15 cellular contexts compared by ENCODE assay signal in the genomic region with DNA sequence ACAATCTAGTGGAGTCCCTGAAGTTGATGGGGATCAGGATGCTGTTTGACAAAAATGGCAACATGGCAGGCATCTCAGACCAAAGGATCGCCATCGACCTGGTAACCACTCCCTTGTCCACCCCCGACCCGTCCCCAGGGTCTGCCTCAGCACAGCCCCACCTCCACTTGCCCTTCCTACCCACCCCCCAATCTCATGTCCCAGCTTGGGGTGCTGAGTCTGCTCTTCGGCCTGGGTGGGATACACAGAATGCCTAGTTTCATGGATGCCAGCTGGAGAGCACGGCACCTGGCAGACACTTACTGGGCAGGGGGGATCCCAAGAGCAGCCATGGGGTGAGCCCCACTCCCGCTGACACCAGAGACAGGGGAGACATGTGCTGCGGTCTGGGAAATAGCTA. TPM values are rescaled to one million over a fixed set of nuclear protein-coding genes. Genes with fewer than 3 reads are reported as not detected.
A peak's percentile ranks its signal among the peaks of the same experiment; 100 is the strongest.
DNase-seq lines count a peak whose midpoint lies in the region; ATAC-seq and TF ChIP-seq lines count a peak whose summit lies in the region.
"Had no signal": no experiment of that assay in that cellular context is flagged by ENCODE, and none has a peak within 500 bp of the region (broad histone marks: within the 10 kb centered on the region; RNA-seq: fewer than 3 reads in every experiment).

No MANE protein-coding gene starts in this region.

- H3K27me3 ChIP-seq in SJCRH30 (no peaks in the 10 kb centered on the region), right atrium auricular region (no peaks in the 10 kb centered on the region)

- peak overlapping the region; percentile 47 for H3K27ac Mint-ChIP-seq in memory B cell

- H3K4me1 Mint-ChIP-seq in memory B cell: peaks cover 7% of the 10 kb centered on the region

- H3K9me3 Mint-ChIP-seq in memory B cell: no peaks in the 10 kb centered on the region
- H3K9me3 Mint-ChIP-seq: CD8-positive, alpha-beta memory T cell had no signal

- peak; percentile 3 for ATAC-seq in Right ventricle myocardium superior (ENCODE audit: poor library complexity)
- no peak for ATAC-seq in left cardiac atrium
- ATAC-seq in memory B cell (ENCODE audit: low read depth): no peak
- no peak for ATAC-seq in GM18861 (IDR thresholded peaks at IDR 0.05; ENCODE audit: unreplicated experiment)

- H3K9me3 ChIP-seq in SJCRH30 (replicated peaks) (no peaks in the 10 kb centered on the region), right atrium auricular region (no peaks in the 10 kb centered on the region)
- H3K9me3 ChIP-seq: Caco-2 had no signal

- DNase-seq in Right ventricle myocardium superior (no peak), left cardiac atrium (no peak), SJCRH30 (no peak), right atrium auricular region (ENCODE audit: low spot score) (no peak), memory B cell (ENCODE audit: low spot score in 2 of 2) (no peak), amniotic stem cell (lab: John Stamatoyannopoulos, UW) (no peak)
- DNase-seq in activated CD4-positive, alpha-beta T cell treated with anti-CD3 and anti-CD28 coated beads for 4 hours: no peak
- DNase-seq: Caco-2; CD8-positive, alpha-beta memory T cell; DMS53; GF-D8; GM23248 had no signal

- intact Hi-C loops in Right ventricle myocardium superior (cut with DNase I): loop anchor here (10.0 kb wide), 1 partner anchor 49 kb away; no protein-coding TSS in a partner anchor
- intact Hi-C loops in left cardiac atrium (cut with DNase I): no loop called here

- TF ChIP-seq CTCF in right atrium auricular region (IDR thresholded peaks at IDR 0.05): no peak

- H3K36me3 ChIP-seq in SJCRH30 (no peaks in the 10 kb centered on the region), right atrium auricular region (peaks cover under 1% of the 10 kb centered on the region)

- H3K4me1 ChIP-seq in SJCRH30 (peaks cover 49% of the 10 kb centered on the region), right atrium auricular region (peaks cover 0 to 43% of the 10 kb centered on the region in 2 donors)

- H3K4me3 ChIP-seq in SJCRH30 (no peak overlapping the region), right atrium auricular region (no peak overlapping the region)
- H3K4me3 ChIP-seq: GM23248 had no signal

- H3K27ac ChIP-seq in SJCRH30 (peak overlapping the region; percentile 58), right atrium auricular region (peak overlapping the region; percentile 38 to 58)
- H3K27ac ChIP-seq: 22Rv1, GM23248 had no signal

- H3K27me3 Mint-ChIP-seq in memory B cell: no peaks in the 10 kb centered on the region
- H3K27me3 Mint-ChIP-seq: CD8-positive, alpha-beta memory T cell had no signal

- H3K4me3 Mint-ChIP-seq in memory B cell: no peak overlapping the region
- H3K4me3 Mint-ChIP-seq: CD8-positive, alpha-beta memory T cell had no signal

- H3K36me3 Mint-ChIP-seq in memory B cell: peaks cover 16% of the 10 kb centered on the region

RNA-seq across cellular contexts. Expression of a gene that starts 12.1 kb away (rescaled TPM):
- total RNA-seq in Right ventricle myocardium superior (0.08 TPM), left cardiac atrium (1 to 10 TPM; 1.4 to 1.7 TPM), right atrium auricular region (1 to 10 TPM; 1.5 to 4.1 TPM)
- total RNA-seq in SJCRH30 (2014; rRNA removed; shearing (Covaris generic)): 0.04 TPM in 1 of 2 replicates, not detected in the other
- total RNA-seq: CD8-positive, alpha-beta memory T cell; GM23248; HT-29 had no signal
